In genomic region chr3:19183572-19183971, GRCh38 we compare ENCODE assay signal across 24 cellular contexts. TPM values are rescaled to one million over a fixed set of nuclear protein-coding genes. Genes with fewer than 3 reads are reported as not detected.
"Had no signal": no experiment of that assay in that cellular context is flagged by ENCODE, and none has a peak within 500 bp of the region (broad histone marks: within the 10 kb centered on the region; RNA-seq: fewer than 3 reads in every experiment).

No MANE protein-coding gene starts in this region.

- H3K27me3 ChIP-seq: MG63 had no signal

- H3K36me3 ChIP-seq: MG63 had no signal

- H3K9me3 ChIP-seq: MG63 had no signal

- H3K4me3 ChIP-seq: K562, MG63, SK-N-MC had no signal

- DNase-seq: activated CD4-positive, alpha-beta memory T cell treated with anti-CD3 and anti-CD28 coated beads for 36 hours; activated CD4-positive, alpha-beta T cell treated with anti-CD3 and anti-CD28 coated beads, Interleukin-2, amount 10 ng/mL, durations not matched to agents 7 days and 5 days; activated CD4-positive, CD25-positive, alpha-beta regulatory T cell; activated CD8-positive, alpha-beta memory T cell treated with anti-CD3 and anti-CD28 coated beads for 24 hours; activated gamma-delta T cell treated with Interleukin-2 at 50 U/mL for 16 hours; activated naive CD4-positive, alpha-beta T cell treated with anti-CD3 and anti-CD28 coated beads, Interleukin-2, amount 10 ng/mL, durations not matched to agents 7 days and 5 days; activated naive CD8-positive, alpha-beta T cell treated with anti-CD3 and anti-CD28 coated beads for 36 hours; activated T-cell treated with anti-CD3 and anti-CD28 coated beads, Interleukin-2, amount 50 U/mL, for 72 hours; cerebellar nuclear complex; MG63; NCI-H1048; NCI-H146; NCI-H187 treated with DMSO at 0.1 percent for 48 hours; NCI-H2081 treated with DMSO at 0.1 percent for 48 hours; NCI-H446; NCI-H524; RPMI8226 had no signal

- H3K27ac ChIP-seq: SK-N-MC, VCaP had no signal

- ATAC-seq: activated T-cell treated with anti-CD3 and anti-CD28 coated beads, Interleukin-2, amount 50 U/mL, for 72 hours; K562; Panc1; Right ventricle myocardium inferior had no signal

RNA-seq across cellular contexts. Expression of gene KCNH8, which starts 35.3 kb away (rescaled TPM):
- total RNA-seq: activated CD4-positive, alpha-beta memory T cell treated with anti-CD3 and anti-CD28 coated beads for 36 hours; activated CD4-positive, alpha-beta T cell treated with anti-CD3 and anti-CD28 coated beads, Interleukin-2, amount 10 ng/mL, durations not matched to agents 7 days and 5 days; activated T-helper 2 cell treated with anti-CD3 and anti-CD28 coated beads, Interferon-gamma antibody, Interleukin-2, Interleukin-4, amounts not matched to agents 10 μg/mL and 5 μg/mL and 100 μg/mL, durations not matched to agents 14 hours and 24 hours and 36 hours; T-helper 2 cell treated with Interferon-gamma antibody and Interleukin-4, amounts not matched to agents 100 ng/mL and 5 ng/mL, for 36 hours had no signal
